Comparison of ENCODE assay signal across 2 cellular contexts in the genomic region with DNA sequence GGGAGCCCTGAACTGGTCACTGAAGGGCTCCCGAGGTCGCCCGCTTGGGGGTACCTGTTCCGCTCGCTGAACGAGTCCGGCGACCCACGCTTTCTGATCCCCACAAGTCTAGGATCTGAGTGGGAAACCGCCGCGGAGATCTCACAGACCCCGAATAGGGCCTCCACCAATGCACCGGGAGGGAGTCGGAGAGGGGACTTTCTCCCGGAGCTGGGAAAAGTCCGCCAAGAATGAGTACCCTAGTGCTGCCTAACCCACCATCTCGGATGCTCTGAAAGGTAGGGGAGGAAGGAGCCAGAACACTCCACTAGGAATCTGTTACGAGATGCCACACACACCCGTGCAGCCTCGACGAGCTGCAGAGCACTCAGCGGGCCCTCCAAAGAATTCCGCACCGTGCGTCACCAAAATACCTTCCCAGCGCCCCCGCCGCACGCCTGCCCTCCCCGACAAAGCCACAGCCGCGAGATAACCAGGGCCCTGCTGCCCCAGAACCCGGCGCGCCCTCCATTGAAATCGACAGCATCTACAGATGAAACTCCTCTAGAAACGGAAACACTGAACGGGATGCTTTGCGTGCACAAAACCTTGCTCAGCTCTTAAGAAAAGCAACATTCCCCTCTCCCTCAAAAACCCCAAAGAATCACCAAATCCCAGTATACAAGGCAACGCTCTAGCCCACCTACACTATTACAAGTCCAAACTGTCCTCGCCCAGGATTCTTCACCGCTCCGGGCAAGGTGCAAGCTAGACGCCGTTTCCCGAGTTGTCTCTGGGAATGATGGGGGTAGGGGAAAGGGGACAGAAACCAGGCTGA.
TF ChIP-seq lines count a peak whose summit lies in the region.

No MANE protein-coding gene starts in this region.

TF ChIP-seq in A549, 52 proteins besides CTCF, POLR2A, EP300 and RAD21:
- TF ChIP-seq HDAC2 (IDR thresholded peaks at IDR 0.05): no peak
- TF ChIP-seq BHLHE40 (IDR thresholded peaks at IDR 0.05; ENCODE audit: low read depth, low read length): no peak
- no peak for TF ChIP-seq FOSL2 (IDR thresholded peaks at IDR 0.05)
- no peak for TF ChIP-seq FOSL2 (CRISPR knock-in tag; IDR thresholded peaks at IDR 0.05)
- TF ChIP-seq, protein P1, sequence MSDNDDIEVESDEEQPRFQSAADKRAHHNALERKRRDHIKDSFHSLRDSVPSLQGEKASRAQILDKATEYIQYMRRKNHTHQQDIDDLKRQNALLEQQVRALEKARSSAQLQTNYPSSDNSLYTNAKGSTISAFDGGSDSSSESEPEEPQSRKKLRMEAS (IDR thresholded peaks at IDR 0.05): no peak; the same call in 1 of the 2 replicates
- TF ChIP-seq NPAS2 (CRISPR knock-in tag; IDR thresholded peaks at IDR 0.05; ENCODE audit: borderline replicate concordance): no peak
- no peak for TF ChIP-seq PHF8 (IDR thresholded peaks at IDR 0.05; ENCODE audit: borderline replicate concordance, low read depth)
- TF ChIP-seq EHMT2 (IDR thresholded peaks at IDR 0.05; ENCODE audit: low read depth): no peak
- no peak for TF ChIP-seq MYC (IDR thresholded peaks at IDR 0.05; ENCODE audit: borderline replicate concordance, low read length)

TF ChIP-seq in HCT116, 20 proteins besides CTCF, POLR2A, EP300 and RAD21:
- TF ChIP-seq YY1 (IDR thresholded peaks at IDR 0.05; ENCODE audit: extremely low read depth, insufficient replicate concordance, low read depth, low read length): peak; percentile 9
- TF ChIP-seq ELF1 (IDR thresholded peaks at IDR 0.05; ENCODE audit: borderline replicate concordance, low read depth): no peak
- TF ChIP-seq ZNF274 (IDR thresholded peaks at IDR 0.05; ENCODE audit: low read depth, low read length): no peak
- TF ChIP-seq, protein P1 (IDR thresholded peaks at IDR 0.05): peak; percentile 31
- TF ChIP-seq TCF7L2 (IDR thresholded peaks at IDR 0.05; ENCODE audit: borderline replicate concordance, extremely low read depth, insufficient read depth, insufficient read length): peak; percentile 7
- no peak for TF ChIP-seq FOSL1 (IDR thresholded peaks at IDR 0.05; ENCODE audit: low read depth)
- TF ChIP-seq SRF (IDR thresholded peaks at IDR 0.05; ENCODE audit: low read depth): no peak
- TF ChIP-seq, protein P2, sequence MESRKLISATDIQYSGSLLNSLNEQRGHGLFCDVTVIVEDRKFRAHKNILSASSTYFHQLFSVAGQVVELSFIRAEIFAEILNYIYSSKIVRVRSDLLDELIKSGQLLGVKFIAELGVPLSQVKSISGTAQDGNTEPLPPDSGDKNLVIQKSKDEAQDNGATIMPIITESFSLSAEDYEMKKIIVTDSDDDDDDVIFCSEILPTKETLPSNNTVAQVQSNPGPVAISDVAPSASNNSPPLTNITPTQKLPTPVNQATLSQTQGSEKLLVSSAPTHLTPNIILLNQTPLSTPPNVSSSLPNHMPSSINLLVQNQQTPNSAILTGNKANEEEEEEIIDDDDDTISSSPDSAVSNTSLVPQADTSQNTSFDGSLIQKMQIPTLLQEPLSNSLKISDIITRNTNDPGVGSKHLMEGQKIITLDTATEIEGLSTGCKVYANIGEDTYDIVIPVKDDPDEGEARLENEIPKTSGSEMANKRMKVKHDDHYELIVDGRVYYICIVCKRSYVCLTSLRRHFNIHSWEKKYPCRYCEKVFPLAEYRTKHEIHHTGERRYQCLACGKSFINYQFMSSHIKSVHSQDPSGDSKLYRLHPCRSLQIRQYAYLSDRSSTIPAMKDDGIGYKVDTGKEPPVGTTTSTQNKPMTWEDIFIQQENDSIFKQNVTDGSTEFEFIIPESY (IDR thresholded peaks at IDR 0.05; ENCODE audit: extremely low read depth, insufficient replicate concordance, low read length): no peak
- TF ChIP-seq SP1 (IDR thresholded peaks at IDR 0.05; ENCODE audit: low read depth): no peak
- TF ChIP-seq EZH2phosphoT487 (IDR thresholded peaks at IDR 0.05; ENCODE audit: borderline replicate concordance): no peak
- no peak for TF ChIP-seq EGR1 (IDR thresholded peaks at IDR 0.05; ENCODE audit: low read depth)
- 0 out of 2 replicates have a peak, but pooled peaks have one; percentile 13 for TF ChIP-seq ZFX (IDR thresholded peaks at IDR 0.05)
- TF ChIP-seq EZH2 (IDR thresholded peaks at IDR 0.05): no peak
- TF ChIP-seq SIN3A (IDR thresholded peaks at IDR 0.05; ENCODE audit: low read depth): peak; percentile 28; the same call in 1 of the 2 replicates
TF ChIP-seq in HCT116: peak in this region for 5.
